ENCODE assay signal across 42 cellular contexts in the genomic region with DNA sequence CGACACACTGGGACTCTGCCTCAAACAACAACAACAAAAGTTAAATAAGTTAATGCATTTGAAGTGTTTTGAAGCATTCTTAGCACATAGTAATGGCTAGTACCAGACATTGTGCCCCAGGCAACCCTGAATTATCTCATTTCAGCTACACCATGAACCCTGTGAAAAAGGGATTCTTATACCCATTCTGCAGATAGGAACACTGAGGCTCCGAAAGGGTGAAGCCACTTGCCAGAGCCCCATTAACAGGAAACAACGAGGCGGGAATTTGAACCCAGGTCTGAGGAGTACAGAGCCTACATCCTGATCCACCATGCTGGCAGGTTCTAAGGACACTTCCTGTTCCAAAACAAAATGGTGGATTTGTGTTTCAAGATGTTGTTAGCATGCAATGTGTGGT. TPM values are rescaled to one million over a fixed set of nuclear protein-coding genes. Genes with fewer than 3 reads are reported as not detected.
"Had no signal": no experiment of that assay in that cellular context is flagged by ENCODE, and none has a peak within 500 bp of the region (broad histone marks: within the 10 kb centered on the region; RNA-seq: fewer than 3 reads in every experiment).

No MANE protein-coding gene starts in this region.

- H3K27me3 ChIP-seq: adrenal gland, ascending aorta, body of pancreas, brain microvascular endothelial cell had no signal

- H3K27me3 Mint-ChIP-seq: activated naive CD4-positive, alpha-beta T cell treated with anti-CD3 and anti-CD28 coated beads, Interleukin-2, amount 10 ng/mL, durations not matched to agents 7 days and 5 days; activated naive CD8-positive, alpha-beta T cell treated with anti-CD3 and anti-CD28 coated beads, Interleukin-2, amount 10 ng/mL, durations not matched to agents 7 days and 5 days; central memory CD8-positive, alpha-beta T cell had no signal

- ATAC-seq: activated naive CD4-positive, alpha-beta T cell treated with anti-CD3 and anti-CD28 coated beads, Interleukin-2, amount 50 U/mL, for 72 hours; activated naive CD8-positive, alpha-beta T cell treated with anti-CD3 and anti-CD28 coated beads, Interleukin-2, amount 50 U/mL, for 24 hours; activated T-cell treated with anti-CD3 and anti-CD28 coated beads, Interleukin-2, amount 50 U/mL, for 4 hours; activated T-cell treated with anti-CD3 and anti-CD28 coated beads, Interleukin-2, amount 50 U/mL, for 72 hours; activated T-helper 17 cell treated with anti-CD3 and anti-CD28 coated beads, Interleukin-2, amount 50 U/mL, for 72 hours; body of pancreas had no signal

- H3K4me1 ChIP-seq: adrenal gland, ascending aorta, body of pancreas, breast epithelium had no signal

- H3K27ac Mint-ChIP-seq: activated naive CD4-positive, alpha-beta T cell treated with anti-CD3 and anti-CD28 coated beads for 36 hours; activated naive CD4-positive, alpha-beta T cell treated with anti-CD3 and anti-CD28 coated beads, Interleukin-2, amount 10 ng/mL, durations not matched to agents 7 days and 5 days; activated naive CD4-positive, alpha-beta T cell treated with anti-CD3 and anti-CD28 coated beads, Interleukin-2, amount 50 U/mL, for 24 hours; activated naive CD4-positive, alpha-beta T cell treated with anti-CD3 and anti-CD28 coated beads, Interleukin-2, amount 50 U/mL, for 72 hours; activated naive CD8-positive, alpha-beta T cell; activated naive CD8-positive, alpha-beta T cell treated with anti-CD3 and anti-CD28 coated beads for 36 hours; activated naive CD8-positive, alpha-beta T cell treated with anti-CD3 and anti-CD28 coated beads, Interleukin-2, amount 10 ng/mL, durations not matched to agents 7 days and 5 days; activated naive CD8-positive, alpha-beta T cell treated with anti-CD3 and anti-CD28 coated beads, Interleukin-2, amount 50 U/mL, for 24 hours; activated T-cell treated with anti-CD3 and anti-CD28 coated beads, Interleukin-2, amount 50 U/mL, for 24 hours; activated T-cell treated with anti-CD3 and anti-CD28 coated beads, Interleukin-2, amount 50 U/mL, for 72 hours; activated T-helper 1 cell treated with anti-CD3 and anti-CD28 coated beads, Interleukin-12 subunit alpha, Interleukin-12 subunit beta, Interleukin-2, Interleukin-4 antibody, amounts not matched to agents 30 ng/mL and 10 ng/mL and 1 ng/mL, durations not matched to agents 14 hours and 24 hours and 36 hours; activated T-helper 17 cell treated with anti-CD3 and anti-CD28 coated beads, Interleukin-2, amount 50 U/mL, for 72 hours; activated T-helper 2 cell treated with anti-CD3 and anti-CD28 coated beads, Interferon-gamma antibody, Interleukin-2, Interleukin-4, amounts not matched to agents 10 μg/mL and 5 μg/mL and 100 μg/mL, durations not matched to agents 14 hours and 24 hours and 36 hours; brain had no signal

- H3K4me1 Mint-ChIP-seq: activated naive CD4-positive, alpha-beta T cell treated with anti-CD3 and anti-CD28 coated beads, Interleukin-2, amount 10 ng/mL, durations not matched to agents 7 days and 5 days; activated naive CD4-positive, alpha-beta T cell treated with anti-CD3 and anti-CD28 coated beads, Interleukin-2, amount 50 U/mL, for 24 hours; activated naive CD8-positive, alpha-beta T cell treated with anti-CD3 and anti-CD28 coated beads for 36 hours; activated naive CD8-positive, alpha-beta T cell treated with anti-CD3 and anti-CD28 coated beads, Interleukin-2, amount 10 ng/mL, durations not matched to agents 7 days and 5 days; activated naive CD8-positive, alpha-beta T cell treated with anti-CD3 and anti-CD28 coated beads, Interleukin-2, amount 50 U/mL, for 24 hours; activated T-helper 17 cell treated with anti-CD3 and anti-CD28 coated beads, Interleukin-2, amount 50 U/mL, for 72 hours; brain; central memory CD8-positive, alpha-beta T cell had no signal

- H3K9me3 Mint-ChIP-seq: activated naive CD4-positive, alpha-beta T cell treated with anti-CD3 and anti-CD28 coated beads, Interleukin-2, amount 50 U/mL, for 24 hours had no signal

- H3K9me3 ChIP-seq: adrenal gland, ascending aorta had no signal

- H3K27ac ChIP-seq: adrenal gland, ascending aorta, body of pancreas, brain microvascular endothelial cell, breast epithelium, cardiac muscle cell had no signal

- H3K36me3 ChIP-seq: adrenal gland, ascending aorta, brain microvascular endothelial cell, breast epithelium, cardiac muscle cell had no signal

- H3K4me3 ChIP-seq: adrenal gland, ascending aorta, body of pancreas, breast epithelium, cardiac muscle cell had no signal

- H3K36me3 Mint-ChIP-seq: activated naive CD4-positive, alpha-beta T cell treated with anti-CD3 and anti-CD28 coated beads, Interleukin-2, amount 10 ng/mL, durations not matched to agents 7 days and 5 days; activated naive CD4-positive, alpha-beta T cell treated with anti-CD3 and anti-CD28 coated beads, Interleukin-2, amount 50 U/mL, for 24 hours; activated naive CD4-positive, alpha-beta T cell treated with anti-CD3 and anti-CD28 coated beads, Interleukin-2, amount 50 U/mL, for 72 hours; activated naive CD8-positive, alpha-beta T cell; activated naive CD8-positive, alpha-beta T cell treated with anti-CD3 and anti-CD28 coated beads for 36 hours; activated naive CD8-positive, alpha-beta T cell treated with anti-CD3 and anti-CD28 coated beads, Interleukin-2, amount 10 ng/mL, durations not matched to agents 7 days and 5 days had no signal

- H3K4me3 Mint-ChIP-seq: activated naive CD4-positive, alpha-beta T cell treated with anti-CD3 and anti-CD28 coated beads for 36 hours; activated naive CD4-positive, alpha-beta T cell treated with anti-CD3 and anti-CD28 coated beads, Interleukin-2, amount 10 ng/mL, durations not matched to agents 7 days and 5 days; activated naive CD4-positive, alpha-beta T cell treated with anti-CD3 and anti-CD28 coated beads, Interleukin-2, amount 50 U/mL, for 24 hours; activated naive CD8-positive, alpha-beta T cell; activated naive CD8-positive, alpha-beta T cell treated with anti-CD3 and anti-CD28 coated beads for 36 hours; activated naive CD8-positive, alpha-beta T cell treated with anti-CD3 and anti-CD28 coated beads, Interleukin-2, amount 10 ng/mL, durations not matched to agents 7 days and 5 days; activated naive CD8-positive, alpha-beta T cell treated with anti-CD3 and anti-CD28 coated beads, Interleukin-2, amount 50 U/mL, for 24 hours; activated T-cell treated with anti-CD3 and anti-CD28 coated beads, Interleukin-2, amount 50 U/mL, for 24 hours; activated T-cell treated with anti-CD3 and anti-CD28 coated beads, Interleukin-2, amount 50 U/mL, for 4 hours; activated T-cell treated with anti-CD3 and anti-CD28 coated beads, Interleukin-2, amount 50 U/mL, for 72 hours; activated T-helper 1 cell treated with anti-CD3 and anti-CD28 coated beads, Interleukin-12 subunit alpha, Interleukin-12 subunit beta, Interleukin-2, Interleukin-4 antibody, amounts not matched to agents 30 ng/mL and 10 ng/mL and 1 ng/mL, durations not matched to agents 14 hours and 24 hours and 36 hours; activated T-helper 17 cell treated with anti-CD3 and anti-CD28 coated beads, Interleukin-2, amount 50 U/mL, for 72 hours; brain; central memory CD8-positive, alpha-beta T cell had no signal

- DNase-seq: activated effector memory CD4-positive, alpha-beta T cell treated with anti-CD3 and anti-CD28 coated beads, Interleukin-2, amount 50 U/mL, for 16 hours; activated effector memory CD4-positive, alpha-beta T cell treated with Interleukin-2 at 50 U/mL for 16 hours; activated gamma-delta T cell; activated gamma-delta T cell treated with Interleukin-2 at 50 U/mL for 16 hours; activated naive CD4-positive, alpha-beta T cell; activated naive CD4-positive, alpha-beta T cell treated with anti-CD3 and anti-CD28 coated beads for 36 hours; activated naive CD4-positive, alpha-beta T cell treated with anti-CD3 and anti-CD28 coated beads, Interleukin-2, amount 10 ng/mL, durations not matched to agents 7 days and 5 days; activated naive CD4-positive, alpha-beta T cell treated with anti-CD3 and anti-CD28 coated beads, Interleukin-2, amount 50 U/mL, for 16 hours; activated naive CD4-positive, alpha-beta T cell treated with Interleukin-2 at 50 U/mL for 16 hours; activated naive CD8-positive, alpha-beta T cell treated with anti-CD3 and anti-CD28 coated beads for 36 hours; activated naive CD8-positive, alpha-beta T cell treated with anti-CD3 and anti-CD28 coated beads, Interleukin-2, amount 10 ng/mL, durations not matched to agents 7 days and 5 days; activated naive CD8-positive, alpha-beta T cell treated with anti-CD3 and anti-CD28 coated beads, Interleukin-2, amount 50 U/mL, for 24 hours; activated T-cell treated with anti-CD3 and anti-CD28 coated beads, Interleukin-2, amount 50 U/mL, for 24 hours; activated T-cell treated with anti-CD3 and anti-CD28 coated beads, Interleukin-2, amount 50 U/mL, for 4 hours; activated T-cell treated with anti-CD3 and anti-CD28 coated beads, Interleukin-2, amount 50 U/mL, for 48 hours; activated T-cell treated with anti-CD3 and anti-CD28 coated beads, Interleukin-2, amount 50 U/mL, for 72 hours; adrenal gland; amniotic stem cell; amygdala; anterior cingulate cortex; aorta; body of pancreas; brain microvascular endothelial cell; caudate nucleus; central memory CD4-positive, alpha-beta T cell; cerebellar nuclear complex had no signal

- FAIRE-seq: astrocyte, bronchial epithelial cell had no signal

RNA-seq across cellular contexts. Expression of a gene that starts 9.2 kb away (rescaled TPM):
- total RNA-seq: activated naive CD4-positive, alpha-beta T cell treated with anti-CD3 and anti-CD28 coated beads for 36 hours; activated naive CD4-positive, alpha-beta T cell treated with anti-CD3 and anti-CD28 coated beads, Interleukin-2, amount 50 U/mL, for 72 hours; activated naive CD8-positive, alpha-beta T cell treated with anti-CD3 and anti-CD28 coated beads for 36 hours; activated naive CD8-positive, alpha-beta T cell treated with anti-CD3 and anti-CD28 coated beads, Interleukin-2, amount 10 ng/mL, durations not matched to agents 7 days and 5 days; activated T-cell treated with anti-CD3 and anti-CD28 coated beads, Interleukin-2, amount 50 U/mL, for 4 hours; activated T-cell treated with anti-CD3 and anti-CD28 coated beads, Interleukin-2, amount 50 U/mL, for 72 hours; activated T-helper 1 cell treated with anti-CD3 and anti-CD28 coated beads, Interleukin-12 subunit alpha, Interleukin-12 subunit beta, Interleukin-2, Interleukin-4 antibody, amounts not matched to agents 30 ng/mL and 10 ng/mL and 1 ng/mL, durations not matched to agents 14 hours and 24 hours and 36 hours; activated T-helper 17 cell treated with anti-CD3 and anti-CD28 coated beads, Interleukin-2, amount 50 U/mL, for 72 hours; activated T-helper 2 cell treated with anti-CD3 and anti-CD28 coated beads, Interferon-gamma antibody, Interleukin-2, Interleukin-4, amounts not matched to agents 10 μg/mL and 5 μg/mL and 100 μg/mL, durations not matched to agents 14 hours and 24 hours and 36 hours; adrenal gland; aorta; ascending aorta; astrocyte; body of pancreas; breast epithelium; bronchial epithelial cell; cardiac muscle cell; cardiac septum; chondrocyte had no signal
- polyA plus RNA-seq: adipose tissue, adrenal gland, aorta, cardiac muscle cell had no signal
